ENCODE assay signal across 16 cellular contexts in the genomic region with DNA sequence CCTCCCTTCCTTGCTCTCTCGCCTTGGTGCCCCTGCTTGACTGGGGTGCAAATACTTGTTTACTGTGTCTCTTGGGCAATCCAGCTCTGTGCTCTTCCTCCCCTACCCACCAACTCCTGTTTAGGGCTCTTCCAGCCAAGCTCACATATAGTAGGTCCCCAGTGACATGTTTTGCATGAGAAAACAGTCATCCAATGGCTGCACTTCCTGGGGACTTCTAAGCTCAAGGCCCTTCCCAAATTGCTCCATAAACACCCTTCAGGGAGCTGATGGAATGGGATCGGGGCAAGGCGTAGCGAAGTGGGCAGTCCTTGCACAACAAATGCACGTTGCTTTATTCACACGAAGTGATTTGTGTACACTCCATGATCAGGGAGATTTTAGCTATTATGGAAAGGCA. TPM values are rescaled to one million over a fixed set of nuclear protein-coding genes. Genes with fewer than 3 reads are reported as not detected.
DNase-seq lines count a peak whose midpoint lies in the region; ATAC-seq, FAIRE-seq and TF ChIP-seq lines count a peak whose summit lies in the region.
"Had no signal": no experiment of that assay in that cellular context is flagged by ENCODE, and none has a peak within 500 bp of the region (broad histone marks: within the 10 kb centered on the region; RNA-seq: fewer than 3 reads in every experiment).

No MANE protein-coding gene starts in this region.

- peaks cover 26% of the 10 kb centered on the region for H3K4me1 ChIP-seq in A549
- H3K4me1 ChIP-seq in BLaER1: peaks cover 10% of the 10 kb centered on the region
- peaks cover 18% of the 10 kb centered on the region for H3K4me1 ChIP-seq in RWPE2 (ENCODE audit: insufficient read depth, poor library complexity, severe bottlenecking)
- peaks cover 5 to 50% of the 10 kb centered on the region in 2 donors for H3K4me1 ChIP-seq in left lung
- H3K4me1 ChIP-seq: testis had no signal

- H3K4me3 ChIP-seq in A549: no peak overlapping the region
- no peak overlapping the region for H3K4me3 ChIP-seq in BLaER1
- no peak overlapping the region for H3K4me3 ChIP-seq in RWPE2 (ENCODE audit: severe bottlenecking)
- H3K4me3 ChIP-seq in left lung: no peak overlapping the region
- H3K4me3 ChIP-seq in brain microvascular endothelial cell (ENCODE audit: low read depth, low read length): no peak overlapping the region
- H3K4me3 ChIP-seq: testis had no signal

- H3K9ac ChIP-seq in BLaER1: no peak overlapping the region

- ATAC-seq in A549 (peak in 1 of 2 experiments; percentile 39; a peak in 1 of 6 replicates), RWPE2 (ENCODE audit: low read depth) (no peak), left lung (no peak), omental fat pad (ENCODE audit: low FRiP score) (no peak), GM19023 (IDR thresholded peaks at IDR 0.05; ENCODE audit: unreplicated experiment) (no peak)
- ATAC-seq: sciatic nerve had no signal

- FAIRE-seq in A549 (lab: Jason Lieb, UNC): no peak
- FAIRE-seq: endometrium, frontal cortex had no signal

- H3K27me3 ChIP-seq in BLaER1: no peaks in the 10 kb centered on the region
- H3K27me3 ChIP-seq in RWPE2 (ENCODE audit: insufficient read depth, poor library complexity, severe bottlenecking): no peaks in the 10 kb centered on the region
- no peaks in the 10 kb centered on the region for H3K27me3 ChIP-seq in left lung
- H3K27me3 ChIP-seq in brain microvascular endothelial cell (replicated peaks): no peaks in the 10 kb centered on the region
- H3K27me3 ChIP-seq: testis had no signal

- no peaks in the 10 kb centered on the region for H4K20me1 ChIP-seq in BLaER1

- H3K4me2 ChIP-seq in A549 (no peak overlapping the region; the same call in 2 of the 3 replicates), BLaER1 (peak overlapping the region; percentile 3; the same call in 1 of the 2 replicates)

- in situ Hi-C loops in brain microvascular endothelial cell (cut with HindIII; ENCODE audit: low pct_ligation_motif_present, low sequenced_read_pairs): no loop called here

- CTCF ChIA-PET in A549 (lab: Yijun Ruan, JAX): interaction anchor here (0.6 to 2.6 kb wide), 6 partner anchors 10 to 269 kb away, joined by 3 to 11 read pairs (median 6); no protein-coding TSS in a partner anchor

- intact Hi-C loops in left lung (cut with DNase I): loop anchor here in 1 of 2 donors (10.0 kb wide), 1 partner anchor 185 kb away; no protein-coding TSS in a partner anchor

- no peak for TF ChIP-seq RAD21 in A549 (conservative IDR thresholded peaks at IDR 0.05 in 1 of 2, IDR thresholded peaks at IDR 0.05 in 1 of 2)

- TF ChIP-seq EP300 in A549 (IDR thresholded peaks at IDR 0.05): no peak

- H3K9me3 ChIP-seq in A549: no peaks in the 10 kb centered on the region
- no peaks in the 10 kb centered on the region for H3K9me3 ChIP-seq in BLaER1
- no peaks in the 10 kb centered on the region for H3K9me3 ChIP-seq in RWPE2 (ENCODE audit: severe bottlenecking)
- H3K9me3 ChIP-seq in left lung: no peaks in the 10 kb centered on the region
- H3K9me3 ChIP-seq: testis had no signal

- TF ChIP-seq CTCF in A549 (IDR thresholded peaks at IDR 0.05) (no peak), RWPE2 (IDR thresholded peaks at IDR 0.05; ENCODE audit: poor library complexity, severe bottlenecking) (no peak), left lung (IDR thresholded peaks at IDR 0.05) (no peak), brain microvascular endothelial cell (IDR thresholded peaks at IDR 0.05; ENCODE audit: low read depth, low read length, missing control alignments) (no peak), omental fat pad (IDR thresholded peaks at IDR 0.05) (no peak)

- no peak for TF ChIP-seq POLR2A in A549 (IDR thresholded peaks at IDR 0.05; ENCODE audit: low read length)

- DNase-seq in A549 (ENCODE audit: low read depth in 1 of 2, low spot score in 1 of 2) (no peak), RWPE2 (ENCODE audit: low spot score) (no peak), left lung (no peak), brain microvascular endothelial cell (no peak), omental fat pad (ENCODE audit: low spot score) (no peak)
- DNase-seq: activated B cell treated with CpG ODN at 0.5 μM for 24 hours; activated T-cell treated with anti-CD3 and anti-CD28 coated beads for 4 hours; NCI-H187 treated with DMSO at 0.1 percent for 48 hours; NCI-H510A; stimulated activated CD4-positive, alpha-beta T cell treated with anti-CD3 and anti-CD28 coated beads, Interleukin-2, amount 100 ng/mL, for 48 hours; testis had no signal

- peak overlapping the region; percentile 53 to 63; a peak in 4 of 6 replicates for H3K27ac ChIP-seq in A549
- H3K27ac ChIP-seq in BLaER1: 0 out of 2 replicates have a peak overlapping the region, but pooled peaks have one; percentile 26
- peak overlapping the region; percentile 19 for H3K27ac ChIP-seq in RWPE2 (ENCODE audit: poor library complexity, severe bottlenecking)
- peak overlapping the region; percentile 63 to 96 for H3K27ac ChIP-seq in left lung
- no peak overlapping the region for H3K27ac ChIP-seq in brain microvascular endothelial cell
- H3K27ac ChIP-seq: testis had no signal

- H3K36me3 ChIP-seq in BLaER1 (no peaks in the 10 kb centered on the region), RWPE2 (ENCODE audit: low read depth) (no peaks in the 10 kb centered on the region), left lung (no peaks in the 10 kb centered on the region), brain microvascular endothelial cell (replicated peaks) (no peaks in the 10 kb centered on the region)

- POLR2A ChIA-PET in A549 (lab: Yijun Ruan, JAX): interaction anchor here (0.9 kb wide), 1 partner anchor 9 kb away, joined by 3 read pairs; a partner anchor contains a TSS

- 72% methylated on average over 6 of the region's 6 CpGs for WGBS in A549 (ENCODE audit: missing lambda C conversion rate)

TF ChIP-seq in A549, 52 proteins besides CTCF, POLR2A, EP300 and RAD21:
- TF ChIP-seq, protein P1, sequence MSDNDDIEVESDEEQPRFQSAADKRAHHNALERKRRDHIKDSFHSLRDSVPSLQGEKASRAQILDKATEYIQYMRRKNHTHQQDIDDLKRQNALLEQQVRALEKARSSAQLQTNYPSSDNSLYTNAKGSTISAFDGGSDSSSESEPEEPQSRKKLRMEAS (IDR thresholded peaks at IDR 0.05): no peak
- TF ChIP-seq KDM5A (IDR thresholded peaks at IDR 0.05): no peak
- no peak for TF ChIP-seq ZFP36 (IDR thresholded peaks at IDR 0.05; ENCODE audit: borderline replicate concordance, partially characterized antibody)
- TF ChIP-seq JUN (IDR thresholded peaks at IDR 0.05): no peak
- TF ChIP-seq GATA3 (IDR thresholded peaks at IDR 0.05; ENCODE audit: borderline replicate concordance): no peak
- no peak for TF ChIP-seq RARB (CRISPR knock-in tag; IDR thresholded peaks at IDR 0.05)
- no peak for TF ChIP-seq CHD2 (IDR thresholded peaks at IDR 0.05; ENCODE audit: low read length, partially characterized antibody)
- no peak for TF ChIP-seq CBX8 (IDR thresholded peaks at IDR 0.05)
- no peak for TF ChIP-seq NPAS2 (CRISPR knock-in tag; IDR thresholded peaks at IDR 0.05; ENCODE audit: borderline replicate concordance)
- TF ChIP-seq ZC3H11A (IDR thresholded peaks at IDR 0.05): no peak
- TF ChIP-seq, protein P2, sequence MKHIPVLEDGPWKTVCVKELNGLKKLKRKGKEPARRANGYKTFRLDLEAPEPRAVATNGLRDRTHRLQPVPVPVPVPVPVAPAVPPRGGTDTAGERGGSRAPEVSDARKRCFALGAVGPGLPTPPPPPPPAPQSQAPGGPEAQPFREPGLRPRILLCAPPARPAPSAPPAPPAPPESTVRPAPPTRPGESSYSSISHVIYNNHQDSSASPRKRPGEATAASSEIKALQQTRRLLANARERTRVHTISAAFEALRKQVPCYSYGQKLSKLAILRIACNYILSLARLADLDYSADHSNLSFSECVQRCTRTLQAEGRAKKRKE (CRISPR knock-in tag; IDR thresholded peaks at IDR 0.05; ENCODE audit: low read depth): no peak
- no peak for TF ChIP-seq CHD4 (IDR thresholded peaks at IDR 0.05; ENCODE audit: borderline replicate concordance)
- TF ChIP-seq RFX5 (IDR thresholded peaks at IDR 0.05): no peak
- no peak for TF ChIP-seq MYC (IDR thresholded peaks at IDR 0.05; ENCODE audit: borderline replicate concordance, low read length)
- no peak for TF ChIP-seq TFCP2L1 (CRISPR knock-in tag; IDR thresholded peaks at IDR 0.05)
- TF ChIP-seq, protein P3, sequence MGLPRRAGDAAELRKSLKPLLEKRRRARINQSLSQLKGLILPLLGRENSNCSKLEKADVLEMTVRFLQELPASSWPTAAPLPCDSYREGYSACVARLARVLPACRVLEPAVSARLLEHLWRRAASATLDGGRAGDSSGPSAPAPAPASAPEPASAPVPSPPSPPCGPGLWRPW (IDR thresholded peaks at IDR 0.05): no peak
- TF ChIP-seq FOSL2 (IDR thresholded peaks at IDR 0.05): no peak
- TF ChIP-seq FOSL2 (CRISPR knock-in tag; IDR thresholded peaks at IDR 0.05): no peak

RNA-seq across cellular contexts. Expression of a gene that starts 9.4 kb away (rescaled TPM):
- polyA plus RNA-seq in A549 (2011; rRNA removed): 86.5 and 90.2 TPM in 2 replicates
- 40.8 and 42.1 TPM in 2 replicates for polyA plus RNA-seq in A549 (2012; cell fraction: cytosol; rRNA removed)
- polyA plus RNA-seq in A549 (2012; cell fraction: nucleus; rRNA removed): 64.5 and 70.3 TPM in 2 replicates
- polyA plus RNA-seq in A549 (2017; fragmentation: RNase III; extraction: RNeasy Plus Mini Kit Qiagen cat#74134 plus additional on column Dnase treatment): 72.2 to 90.0 TPM (median 80.6 TPM) in 3 replicates
- 183 and 220 TPM in 2 replicates for polyA minus RNA-seq in A549 (2011; rRNA and poly(A)+ RNA removed)
- 100 to 1,000 TPM; 211 to 231 TPM for total RNA-seq in left lung
- total RNA-seq in omental fat pad: 100 to 1,000 TPM; 107 to 148 (median 127) TPM

RNA-seq across cellular contexts. Expression of a gene that starts 38.7 kb away (rescaled TPM):
- polyA plus RNA-seq in A549 (2011; rRNA removed) (35.2 and 38.3 TPM in 2 replicates), A549 (2017; fragmentation: RNase III; extraction: RNeasy Plus Mini Kit Qiagen cat#74134 plus additional on column Dnase treatment) (38.1 to 40.1 TPM (median 39.9 TPM) in 3 replicates)
- 37.2 and 39.2 TPM in 2 replicates for polyA plus RNA-seq in A549 (2012; cell fraction: cytosol; rRNA removed)
- 18.9 and 27.4 TPM in 2 replicates for polyA plus RNA-seq in A549 (2012; cell fraction: nucleus; rRNA removed)
- 11.3 and 14.4 TPM in 2 replicates for polyA minus RNA-seq in A549 (2011; rRNA and poly(A)+ RNA removed)
- total RNA-seq in left lung (10 to 100 TPM; 32.9 to 34.9 TPM), omental fat pad (10 to 100 TPM; 25.9 to 30.3 (median 27.1) TPM)

RNA-seq across cellular contexts. Expression of a gene that starts 56.3 kb away (rescaled TPM):
- 309 and 365 TPM in 2 replicates for polyA plus RNA-seq in A549 (2011; rRNA removed)
- polyA plus RNA-seq in A549 (2012; cell fraction: cytosol; rRNA removed): 217 TPM in 2 replicates
- 88.8 and 136 TPM in 2 replicates for polyA plus RNA-seq in A549 (2012; cell fraction: nucleus; rRNA removed)
- polyA plus RNA-seq in A549 (2017; fragmentation: RNase III; extraction: RNeasy Plus Mini Kit Qiagen cat#74134 plus additional on column Dnase treatment): 304 to 324 TPM (median 312 TPM) in 3 replicates
- 143 and 152 TPM in 2 replicates for polyA minus RNA-seq in A549 (2011; rRNA and poly(A)+ RNA removed)
- total RNA-seq in left lung: 100 to 1,000 TPM; 221 to 319 TPM
- total RNA-seq in omental fat pad: 100 to 1,000 TPM; 369 to 489 (median 433) TPM
